8 cellular contexts compared by ENCODE assay signal in genomic region chr6:31619805-31620585, GRCh38.
A peak's percentile ranks its signal among the peaks of the same experiment; 100 is the strongest.
DNase-seq lines count a peak whose midpoint lies in the region; ATAC-seq and TF ChIP-seq lines count a peak whose summit lies in the region.

No MANE protein-coding gene starts in this region.

- TF ChIP-seq CTCF in OCI-LY3 (IDR thresholded peaks at IDR 0.05; ENCODE audit: low read depth, low read length) = no peak

- DNase-seq in DMS 273 treated with DMSO at 0.1 percent for 48 hours (lab: John Stamatoyannopoulos, UW) (peak; percentile 98), HuH-7.5 (ENCODE audit: low spot score) (peak; percentile 89), activated T-cell treated with anti-CD3 and anti-CD28 coated beads for 24 hours (ENCODE audit: low read depth) (peak; percentile 96), epidermal melanocyte (ENCODE audit: insufficient read length, low spot score) (peak; percentile 96), midbrain (lab: John Stamatoyannopoulos, UW) (peak; percentile 98)
- DNase-seq in stimulated activated CD8-positive, alpha-beta memory T cell treated with anti-CD3 and anti-CD28 coated beads, Interleukin-15, amount 100 ng/mL, for 48 hours (ENCODE audit: low read depth in 2 of 2) = peak; percentile 96 to 97

- H3K36me3 ChIP-seq in OCI-LY3 (replicated peaks; ENCODE audit: low read depth, low read length) = peaks cover 29% of the 10 kb centered on the region

- peak overlapping the region; percentile 82 for H3K4me3 ChIP-seq in OCI-LY3 (ENCODE audit: low read length)

- peaks cover 41% of the 10 kb centered on the region for H3K79me2 ChIP-seq in OCI-LY3 (ENCODE audit: low read length)

- peaks cover 18% of the 10 kb centered on the region for H4K20me1 ChIP-seq in OCI-LY3 (ENCODE audit: insufficient read depth, low read length)

- peak overlapping the region; percentile 75 for H3K9ac ChIP-seq in OCI-LY3 (ENCODE audit: low read length)

- no peak overlapping the region for H2AFZ ChIP-seq in OCI-LY3 (ENCODE audit: low read depth, low read length)

- ATAC-seq in GM21528 (IDR thresholded peaks at IDR 0.05; ENCODE audit: low FRiP score, unreplicated experiment) = peak; percentile 80

- no peaks in the 10 kb centered on the region for H3K9me3 ChIP-seq in OCI-LY3 (ENCODE audit: insufficient read depth, low read length)

- H3K4me2 ChIP-seq in OCI-LY3 (ENCODE audit: low read length) = peak overlapping the region; percentile 73

- peak overlapping the region; percentile 95 for H3K27ac ChIP-seq in OCI-LY3 (ENCODE audit: low read length)

- no peaks in the 10 kb centered on the region for H3K27me3 ChIP-seq in OCI-LY3 (ENCODE audit: low read depth, low read length)

- H3K4me1 ChIP-seq in OCI-LY3 (ENCODE audit: low read length) = peaks cover 18% of the 10 kb centered on the region

Comparison
In these comparisons a context has a peak if more than half of its experiments do, and no peak if none do; other contexts are left out.
1. Peak in every context shown above with its lines: DNase-seq, ATAC-seq, H3K4me3 ChIP-seq and H3K27ac ChIP-seq.